Comparison of ENCODE assay signal across 9 cellular contexts in the genomic region with DNA sequence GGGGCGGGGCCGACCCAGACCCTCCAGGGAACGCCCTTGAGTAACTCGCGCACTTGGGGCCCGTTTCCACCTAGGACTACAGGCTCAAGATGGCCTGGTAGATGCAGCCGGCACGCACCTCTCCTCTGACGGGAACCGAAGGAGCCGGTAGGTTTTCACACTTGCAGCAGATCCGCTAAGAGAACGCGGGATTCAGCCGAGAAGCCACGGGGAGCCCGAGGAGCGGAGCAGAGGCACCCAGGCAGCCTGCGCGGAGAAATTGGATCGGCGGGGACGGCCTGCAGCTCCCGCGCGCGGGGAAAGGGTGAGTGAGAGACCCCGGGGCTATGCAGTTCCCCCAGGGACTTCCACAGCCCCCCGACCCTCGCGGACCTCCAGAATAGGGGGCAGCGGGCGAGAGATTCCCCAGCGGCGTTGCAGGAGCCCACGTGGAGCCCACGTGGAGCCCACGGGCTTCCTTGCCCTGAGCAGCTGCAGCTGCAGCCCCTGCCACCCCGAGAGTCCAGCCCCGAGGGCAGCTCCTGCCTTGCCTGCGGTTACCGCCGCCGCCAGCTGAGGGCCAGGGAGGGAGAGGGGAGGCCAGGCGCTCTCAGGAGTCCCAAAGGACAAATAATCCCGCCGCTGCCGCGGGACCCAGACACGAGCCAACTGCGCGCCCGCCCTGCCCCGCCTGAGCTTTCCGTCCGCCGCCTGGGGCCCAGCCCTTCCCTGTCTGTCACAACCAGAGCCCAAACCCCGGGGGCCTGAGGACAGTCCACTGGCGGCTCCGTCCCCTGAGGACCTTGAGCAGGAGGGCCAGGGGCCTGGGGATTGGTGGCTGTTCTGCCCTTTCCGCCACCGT. TPM values are rescaled to one million over a fixed set of nuclear protein-coding genes. Genes with fewer than 3 reads are reported as not detected.
A peak's percentile ranks its signal among the peaks of the same experiment; 100 is the strongest.
DNase-seq lines count a peak whose midpoint lies in the region; ATAC-seq and TF ChIP-seq lines count a peak whose summit lies in the region.
"Had no signal": no experiment of that assay in that cellular context is flagged by ENCODE, and none has a peak within 500 bp of the region (broad histone marks: within the 10 kb centered on the region; RNA-seq: fewer than 3 reads in every experiment).

No MANE protein-coding gene starts in this region.

- peaks cover 4% of the 10 kb centered on the region for H3K4me1 Mint-ChIP-seq in activated T-helper 1 cell treated with anti-CD3 and anti-CD28 coated beads, Interleukin-12 subunit alpha, Interleukin-12 subunit beta, Interleukin-2, Interleukin-4 antibody, amounts not matched to agents 30 ng/mL and 10 ng/mL and 1 ng/mL, durations not matched to agents 14 hours and 24 hours and 36 hours (ENCODE audit: low read depth)

- H3K27ac Mint-ChIP-seq in activated T-helper 1 cell treated with anti-CD3 and anti-CD28 coated beads, Interleukin-12 subunit alpha, Interleukin-12 subunit beta, Interleukin-2, Interleukin-4 antibody, amounts not matched to agents 30 ng/mL and 10 ng/mL and 1 ng/mL, durations not matched to agents 14 hours and 24 hours and 36 hours = peak overlapping the region; percentile 86

- H3K4me3 ChIP-seq in NB4 (ENCODE audit: low read depth, low read length) = peak overlapping the region; percentile 81
- H3K4me3 ChIP-seq: SJSA1 had no signal

- TF ChIP-seq CTCF in NB4 (IDR thresholded peaks at IDR 0.05; ENCODE audit: low read depth, low read length) = no peak

- H3K36me3 Mint-ChIP-seq in activated T-helper 1 cell treated with anti-CD3 and anti-CD28 coated beads, Interleukin-12 subunit alpha, Interleukin-12 subunit beta, Interleukin-2, Interleukin-4 antibody, amounts not matched to agents 30 ng/mL and 10 ng/mL and 1 ng/mL, durations not matched to agents 14 hours and 24 hours and 36 hours (ENCODE audit: low read depth) = peaks cover 13% of the 10 kb centered on the region

- DNase-seq in DMS 273 treated with DMSO at 0.1 percent for 48 hours (lab: John Stamatoyannopoulos, UW) = peak; percentile 65
- peak; percentile 91 for DNase-seq in NB4 (ENCODE audit: low read depth)
- peak; percentile 1 for DNase-seq in activated T-helper 1 cell treated with anti-CD3 and anti-CD28 coated beads, Interleukin-12 subunit alpha, Interleukin-12 subunit beta, Interleukin-2, Interleukin-4 antibody, amounts not matched to agents 30 ng/mL and 10 ng/mL and 1 ng/mL, durations not matched to agents 14 hours and 24 hours and 36 hours (ENCODE audit: low spot score)
- DNase-seq in head of caudate nucleus = peak in 30 of 42 donors; percentile 4 to 64 (median 26)
- DNase-seq in retina = peak; percentile 74

- intact Hi-C loops in activated T-helper 1 cell treated with anti-CD3 and anti-CD28 coated beads, Interleukin-12 subunit alpha, Interleukin-12 subunit beta, Interleukin-2, Interleukin-4 antibody, amounts not matched to agents 30 ng/mL and 10 ng/mL and 1 ng/mL, durations not matched to agents 14 hours and 24 hours and 36 hours (cut with micrococcal nuclease) = loop anchor here (10.0 kb wide), 1 partner anchor 134 kb away; no protein-coding TSS in a partner anchor
- intact Hi-C loops in head of caudate nucleus (cut with DNase I) = no loop called here

- TF ChIP-seq POLR2A in NB4 (IDR thresholded peaks at IDR 0.05; ENCODE audit: extremely low read depth, insufficient read length) = peak; percentile 83

- H3K9me3 Mint-ChIP-seq in activated T-helper 1 cell treated with anti-CD3 and anti-CD28 coated beads, Interleukin-12 subunit alpha, Interleukin-12 subunit beta, Interleukin-2, Interleukin-4 antibody, amounts not matched to agents 30 ng/mL and 10 ng/mL and 1 ng/mL, durations not matched to agents 14 hours and 24 hours and 36 hours = peaks cover 12% of the 10 kb centered on the region

- H3K4me3 Mint-ChIP-seq in activated T-helper 1 cell treated with anti-CD3 and anti-CD28 coated beads, Interleukin-12 subunit alpha, Interleukin-12 subunit beta, Interleukin-2, Interleukin-4 antibody, amounts not matched to agents 30 ng/mL and 10 ng/mL and 1 ng/mL, durations not matched to agents 14 hours and 24 hours and 36 hours = peak overlapping the region; percentile 89

- no peak for ATAC-seq in GM19035 (IDR thresholded peaks at IDR 0.05; ENCODE audit: unreplicated experiment)
- no peak for ATAC-seq in HG02852 (IDR thresholded peaks at IDR 0.05; ENCODE audit: unreplicated experiment)
- no peak for ATAC-seq in HG03571 (IDR thresholded peaks at IDR 0.05; ENCODE audit: unreplicated experiment)

- H3K27me3 Mint-ChIP-seq in activated T-helper 1 cell treated with anti-CD3 and anti-CD28 coated beads, Interleukin-12 subunit alpha, Interleukin-12 subunit beta, Interleukin-2, Interleukin-4 antibody, amounts not matched to agents 30 ng/mL and 10 ng/mL and 1 ng/mL, durations not matched to agents 14 hours and 24 hours and 36 hours (ENCODE audit: insufficient read depth) = peaks cover 24% of the 10 kb centered on the region

RNA-seq across cellular contexts. Expression of gene IFT22, which starts 13.1 kb away (rescaled TPM):
- 4.4 and 5.5 TPM in 2 replicates for total RNA-seq in activated T-helper 1 cell treated with anti-CD3 and anti-CD28 coated beads, Interleukin-12 subunit alpha, Interleukin-12 subunit beta, Interleukin-2, Interleukin-4 antibody, amounts not matched to agents 30 ng/mL and 10 ng/mL and 1 ng/mL, durations not matched to agents 14 hours and 24 hours and 36 hours

RNA-seq across cellular contexts. Expression of gene COL26A1, which starts 54.2 kb away (rescaled TPM):
- not detected in 2 replicates for total RNA-seq in activated T-helper 1 cell treated with anti-CD3 and anti-CD28 coated beads, Interleukin-12 subunit alpha, Interleukin-12 subunit beta, Interleukin-2, Interleukin-4 antibody, amounts not matched to agents 30 ng/mL and 10 ng/mL and 1 ng/mL, durations not matched to agents 14 hours and 24 hours and 36 hours
- total RNA-seq: SJSA1 had no signal

Comparison
In these comparisons a context has a peak if more than half of its experiments do, and no peak if none do; other contexts are left out.
1. DNase-seq: peak in every context shown above with its lines; median percentile 91 in NB4; 74 in retina; 65 in DMS 273 treated with DMSO at 0.1 percent for 48 hours; 26 in head of caudate nucleus; 1 in activated T-helper 1 cell treated with anti-CD3 and anti-CD28 coated beads, Interleukin-12 subunit alpha, Interleukin-12 subunit beta, Interleukin-2, Interleukin-4 antibody, amounts not matched to agents 30 ng/mL and 10 ng/mL and 1 ng/mL, durations not matched to agents 14 hours and 24 hours and 36 hours.